ENCODE assay signal across 20 cellular contexts in genomic region chr4:110019153-110019552, GRCh38.
DNase-seq lines count a peak whose midpoint lies in the region; ATAC-seq and TF ChIP-seq lines count a peak whose summit lies in the region.
"Had no signal": no experiment of that assay in that cellular context is flagged by ENCODE, and none has a peak within 500 bp of the region (broad histone marks: within the 10 kb centered on the region; RNA-seq: fewer than 3 reads in every experiment).

No MANE protein-coding gene starts in this region.

- 90% methylated on average over 3 of the region's 3 CpGs for WGBS in esophagus muscularis mucosa

- TF ChIP-seq CTCF in esophagus muscularis mucosa (IDR thresholded peaks at IDR 0.05) = no peak

- H3K27ac ChIP-seq in SK-N-MC = peak overlapping the region; percentile 94
- H3K27ac ChIP-seq in esophagus muscularis mucosa (replicated peaks in 1 of 4) = no peak overlapping the region
- H3K27ac ChIP-seq: 22Rv1, BLaER1, C4-2B had no signal

- H3K27ac Mint-ChIP-seq in stimulated activated naive CD8-positive, alpha-beta T cell treated with anti-CD3 and anti-CD28 coated beads, Interleukin-15, amount 100 ng/mL, for 72 hours = no peak overlapping the region
- H3K27ac Mint-ChIP-seq: B cell; CD8-positive, alpha-beta T cell had no signal

- intact Hi-C loops in esophagus muscularis mucosa (cut with DNase I) = no loop called here

- peak; percentile 48 to 68 for ATAC-seq in activated CD4-positive, CD25-positive, alpha-beta regulatory T cell treated with anti-CD3 and anti-CD28 coated beads, Interleukin-2, amount 50 U/mL, for 24 hours
- ATAC-seq in stimulated activated naive CD8-positive, alpha-beta T cell treated with anti-CD3 and anti-CD28 coated beads, Interleukin-15, amount 100 ng/mL, for 72 hours = peak; percentile 66
- ATAC-seq in HG03439 (IDR thresholded peaks at IDR 0.05; ENCODE audit: unreplicated experiment) = no peak
- ATAC-seq: CD8-positive, alpha-beta T cell had no signal

- peaks cover 31% of the 10 kb centered on the region for H3K4me1 Mint-ChIP-seq in stimulated activated naive CD8-positive, alpha-beta T cell treated with anti-CD3 and anti-CD28 coated beads, Interleukin-15, amount 100 ng/mL, for 72 hours
- H3K4me1 Mint-ChIP-seq: B cell had no signal

- no peak overlapping the region for H3K4me3 ChIP-seq in SK-N-MC
- no peak overlapping the region for H3K4me3 ChIP-seq in esophagus muscularis mucosa
- H3K4me3 ChIP-seq: BLaER1, HAP-1 had no signal

- H3K4me3 Mint-ChIP-seq in stimulated activated naive CD8-positive, alpha-beta T cell treated with anti-CD3 and anti-CD28 coated beads, Interleukin-15, amount 100 ng/mL, for 72 hours = no peak overlapping the region
- H3K4me3 Mint-ChIP-seq: B cell; CD4-positive, CD25-positive, alpha-beta regulatory T cell; CD8-positive, alpha-beta T cell had no signal

- no peaks in the 10 kb centered on the region for H3K27me3 ChIP-seq in esophagus muscularis mucosa
- H3K27me3 ChIP-seq: BLaER1 had no signal

- 0 out of 2 replicates have a peak, but pooled peaks cover 3% of the 10 kb centered on the region for H3K36me3 ChIP-seq in SK-N-MC (ENCODE audit: insufficient read depth, low read length)
- H3K36me3 ChIP-seq in esophagus muscularis mucosa = no peaks in the 10 kb centered on the region
- H3K36me3 ChIP-seq: BLaER1, HAP-1 had no signal

- H3K9me3 ChIP-seq in SK-N-MC (ENCODE audit: low read depth, low read length) (no peaks in the 10 kb centered on the region; the same call in 1 of the 2 replicates), esophagus muscularis mucosa (no peaks in the 10 kb centered on the region)
- H3K9me3 ChIP-seq: Caco-2, HAP-1 had no signal

- H3K9ac ChIP-seq in SK-N-MC (ENCODE audit: insufficient read length) = no peak overlapping the region
- H3K9ac ChIP-seq: BLaER1 had no signal

- no peak for DNase-seq in activated CD4-positive, CD25-positive, alpha-beta regulatory T cell treated with anti-CD3 and anti-CD28 coated beads, Interleukin-2, amount 50 U/mL, for 72 hours
- no peak for DNase-seq in SK-N-MC (ENCODE audit: low read depth, low spot score)
- peak; percentile 19 for DNase-seq in esophagus muscularis mucosa (ENCODE audit: extremely low spot score)
- DNase-seq in stimulated activated naive CD8-positive, alpha-beta T cell treated with anti-CD3 and anti-CD28 coated beads, Interleukin-15, amount 100 ng/mL, for 72 hours = no peak
- no peak for DNase-seq in T1000 (lab: John Stamatoyannopoulos, UW)
- DNase-seq in HCEC 1CT = no peak
- DNase-seq: Caco-2; CD4-positive, CD25-positive, alpha-beta regulatory T cell; CD8-positive, alpha-beta T cell; DMS153; EL; GF-D8; GOT3 had no signal

- no peak for TF ChIP-seq POLR2A in esophagus muscularis mucosa (IDR thresholded peaks at IDR 0.05; ENCODE audit: low read depth)

- no peak for TF ChIP-seq EP300 in esophagus muscularis mucosa (IDR thresholded peaks at IDR 0.05)

- no peaks in the 10 kb centered on the region for H3K4me1 ChIP-seq in esophagus muscularis mucosa

- H3K27me3 Mint-ChIP-seq in stimulated activated naive CD8-positive, alpha-beta T cell treated with anti-CD3 and anti-CD28 coated beads, Interleukin-15, amount 100 ng/mL, for 72 hours = peaks cover 3% of the 10 kb centered on the region
- H3K27me3 Mint-ChIP-seq: CD4-positive, CD25-positive, alpha-beta regulatory T cell had no signal

- no peaks in the 10 kb centered on the region for H3K9me3 Mint-ChIP-seq in stimulated activated naive CD8-positive, alpha-beta T cell treated with anti-CD3 and anti-CD28 coated beads, Interleukin-15, amount 100 ng/mL, for 72 hours
